1 cellular context compared by ENCODE assay signal in the genomic region with DNA sequence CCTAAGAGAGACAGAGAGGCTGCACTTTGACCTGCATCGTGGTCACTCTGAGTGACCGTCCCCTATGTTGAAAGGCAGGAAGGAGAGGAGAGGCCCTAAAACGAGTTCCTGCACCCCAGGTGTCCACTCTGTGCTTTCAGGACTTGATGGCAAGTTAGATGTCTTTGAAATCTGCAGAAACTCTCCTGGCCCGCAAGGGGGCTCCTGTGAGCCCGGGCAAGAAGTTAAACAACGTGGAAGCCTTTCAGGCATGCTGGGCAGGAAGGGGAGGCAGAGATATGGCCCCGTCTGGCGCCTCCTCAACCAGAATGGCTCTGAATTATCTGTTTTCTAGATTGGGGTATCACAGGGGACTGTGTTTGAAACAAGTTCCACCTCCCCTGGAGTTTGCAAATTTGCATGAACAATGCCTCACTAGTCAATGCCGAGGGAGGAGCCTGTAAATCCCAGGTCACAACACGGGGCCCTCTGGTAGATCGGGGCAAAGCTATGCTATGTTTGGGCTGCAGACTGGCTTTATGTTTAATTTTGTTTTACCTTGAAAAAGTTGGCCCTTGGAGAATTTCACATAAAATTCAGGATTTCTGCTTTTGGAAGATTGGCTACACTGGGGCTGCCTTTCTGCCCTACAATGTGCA.
TF ChIP-seq lines count a peak whose summit lies in the region.

No MANE protein-coding gene starts in this region.

TF ChIP-seq in H1, 55 proteins besides CTCF, POLR2A, EP300 and RAD21 (continued from another document):
- TF ChIP-seq, protein P1, sequence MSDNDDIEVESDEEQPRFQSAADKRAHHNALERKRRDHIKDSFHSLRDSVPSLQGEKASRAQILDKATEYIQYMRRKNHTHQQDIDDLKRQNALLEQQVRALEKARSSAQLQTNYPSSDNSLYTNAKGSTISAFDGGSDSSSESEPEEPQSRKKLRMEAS (IDR thresholded peaks at IDR 0.05): peak; percentile 45; the same call in 1 of the 2 replicates
- peak; percentile 73 for TF ChIP-seq NANOG (IDR thresholded peaks at IDR 0.05; ENCODE audit: insufficient read depth, low read depth, low read length, poor library complexity, severe bottlenecking)
- no peak for TF ChIP-seq BRCA1 (IDR thresholded peaks at IDR 0.05; ENCODE audit: low read depth, low read length)
- no peak for TF ChIP-seq BCL11A (IDR thresholded peaks at IDR 0.05; ENCODE audit: low read depth in 2 of 2, low read length in 2 of 2)
TF ChIP-seq in H1: peak in this region for 2.
